In the genomic region with DNA sequence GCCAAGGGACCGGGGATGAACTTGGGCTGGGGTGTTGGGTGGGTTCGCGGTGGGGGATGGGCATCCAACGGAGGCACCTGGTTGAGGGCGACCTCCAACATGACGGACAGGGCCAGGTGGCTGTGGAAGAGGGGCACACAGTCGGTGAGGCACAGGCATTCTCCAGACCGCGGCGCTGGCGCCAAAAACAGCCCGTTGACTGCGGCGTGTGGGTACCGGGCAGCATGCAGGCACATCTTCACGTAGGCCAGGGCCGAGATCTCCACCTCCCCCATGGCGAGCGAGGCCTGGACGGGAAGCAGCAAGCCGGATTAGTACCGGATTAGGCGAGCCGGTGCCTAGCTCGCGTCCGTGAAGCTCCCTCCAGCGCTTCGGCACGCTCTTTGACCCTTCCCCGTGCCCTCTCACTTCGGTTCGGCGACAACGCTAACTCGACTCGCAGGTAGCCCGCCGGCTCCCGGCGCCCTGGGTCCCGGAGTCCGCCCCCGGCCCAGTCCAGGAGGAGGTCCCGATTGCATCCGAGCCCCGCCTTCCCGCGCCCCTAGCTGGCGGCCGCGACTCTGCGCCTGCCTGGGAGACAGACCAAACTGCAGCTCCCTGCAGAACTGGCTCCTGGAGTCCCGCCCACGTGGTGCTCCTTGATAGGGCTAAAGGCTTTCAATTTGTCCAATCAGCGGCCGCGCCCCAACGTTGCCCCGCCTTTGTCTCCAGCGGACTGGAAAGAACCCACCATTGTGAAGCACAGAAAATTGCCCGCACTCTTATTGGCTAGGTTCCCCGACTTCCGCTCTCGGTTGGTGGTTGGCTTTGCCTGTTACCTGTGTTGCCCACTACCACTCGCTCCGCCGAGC, we compare ENCODE assay signal across 8 cellular contexts. TPM values are rescaled to one million over a fixed set of nuclear protein-coding genes. Genes with fewer than 3 reads are reported as not detected.
DNase-seq lines count a peak whose midpoint lies in the region; ATAC-seq, FAIRE-seq and TF ChIP-seq lines count a peak whose summit lies in the region.

EMC9 (minus strand) TSS at position 562 of the 851 bp plus-strand sequence; CDS start at position 275, 287 bp downstream.

- 1% methylated on average over 47 of the region's 68 CpGs; no CpG with 5 or more reads in 1 of the 2 experiments for WGBS in H1 (ENCODE audit: extremely low coverage in 1 of 2, insufficient coverage in 1 of 2, insufficient read length in 1 of 2, insufficient replicate concordance in 2 of 2, low coverage in 1 of 2, low lambda C conversion rate in 2 of 2, missing lambda C conversion rate in 1 of 2), 2 experiments

- peak within 1 kb of the TSS; percentile 68; the same call in 1 of the 2 replicates for H2AK5ac ChIP-seq in H1 (ENCODE audit: low read depth, low read length)

- H2BK120ac ChIP-seq in H1 (replicated peaks; ENCODE audit: low read depth, low read length): no peak within 1 kb of the TSS

- peak; percentile 97 for DNase-seq in Caki2 (ENCODE audit: low read depth)
- peak; percentile 92 for DNase-seq in HTR-8/SVneo (ENCODE audit: insufficient read length, low spot score)
- peak; percentile 98 for DNase-seq in NOMO-1 treated with dmso at 0.1 percent for 144 hours (lab: John Stamatoyannopoulos, UW; ENCODE audit: unreplicated experiment)
- peak; percentile 97 to 98 (median 97) for DNase-seq in activated CD8-positive, alpha-beta memory T cell treated with anti-CD3 and anti-CD28 coated beads for 48 hours (ENCODE audit: low read depth in 2 of 3, low spot score in 2 of 3)
- DNase-seq in H1 (ENCODE audit: low read depth in 1 of 2, low spot score in 2 of 2): peak; percentile 98 to 100
- peak; percentile 89 to 97 for DNase-seq in memory B cell (ENCODE audit: low spot score in 2 of 2)
- DNase-seq in stimulated activated CD8-positive, alpha-beta memory T cell treated with anti-CD3 and anti-CD28 coated beads, Interleukin-12 subunit alpha, Interleukin-12 subunit beta, amount 100 ng/mL, for 24 hours (ENCODE audit: extremely low read depth): peak; percentile 98

- H3K9ac ChIP-seq in H1 (replicated peaks in 1 of 4; ENCODE audit: extremely low read depth in 1 of 4, low read depth in 3 of 4, low read length in 3 of 4): peak within 1 kb of the TSS; percentile 83 to 96 (median 92)

- H3K4ac ChIP-seq in H1 (replicated peaks; ENCODE audit: insufficient read length, low read depth, low read length): peak within 1 kb of the TSS; percentile 76

- H3K23ac ChIP-seq in H1 (ENCODE audit: insufficient read length): no peak within 1 kb of the TSS

- H3K27me3 ChIP-seq in H1 (replicated peaks in 1 of 4; ENCODE audit: control insufficient read depth in 3 of 4, extremely low read depth in 1 of 4, insufficient read depth in 3 of 4, low read length in 3 of 4): no peaks in the 10 kb centered on the region

- H3K23me2 ChIP-seq in H1 (ENCODE audit: low read depth, low read length): peaks cover 5% of the 10 kb centered on the region; the same call in 1 of the 2 replicates

- H3K4me3 ChIP-seq in H1 (ENCODE audit: extremely low read depth in 1 of 4, insufficient read depth in 2 of 4, low read depth in 3 of 4, low read length in 4 of 4): peak within 1 kb of the TSS; percentile 79 to 99 (median 94)

- peak within 1 kb of the TSS; percentile 87 for H3K4me3 Mint-ChIP-seq in memory B cell

- peak within 1 kb of the TSS; percentile 85 for H3K27ac Mint-ChIP-seq in memory B cell

- H2BK5ac ChIP-seq in H1 (ENCODE audit: low read depth, low read length): peak within 1 kb of the TSS; percentile 98

- no peak for TF ChIP-seq EP300 in H1 (IDR thresholded peaks at IDR 0.05; ENCODE audit: borderline replicate concordance in 1 of 2, low read depth in 2 of 2, low read length in 2 of 2)

- H3K4me1 ChIP-seq in H1 (replicated peaks in 1 of 4; ENCODE audit: control insufficient read depth in 3 of 4, insufficient read depth in 4 of 4, low read length in 3 of 4): peaks cover 4 to 13% (median 7%) of the 10 kb centered on the region in 4 experiments; a peak in 6 of 7 replicates

- H3K56ac ChIP-seq in H1 (replicated peaks; ENCODE audit: insufficient read length, low read depth, low read length): peak within 1 kb of the TSS; percentile 88

- TF ChIP-seq RAD21 in H1 (IDR thresholded peaks at IDR 0.05 in 1 of 2, conservative IDR thresholded peaks at IDR 0.05 in 1 of 2; ENCODE audit: low read depth in 2 of 2, low read length in 2 of 2): no peak

- peak within 1 kb of the TSS; percentile 94 for H4K5ac ChIP-seq in H1 (ENCODE audit: insufficient read length, low read depth, low read length)

- peak; percentile 81 to 84 for TF ChIP-seq POLR2A in H1 (IDR thresholded peaks at IDR 0.05; ENCODE audit: control extremely low read depth in 1 of 2, low read depth in 2 of 2, low read length in 2 of 2)

- peaks cover 8 to 33% (median 16%) of the 10 kb centered on the region in 4 experiments; a peak in 6 of 8 replicates for H3K36me3 ChIP-seq in H1 (ENCODE audit: control insufficient read depth in 2 of 4, insufficient read depth in 4 of 4, low read length in 3 of 4)

- in situ Hi-C loops in Caki2 (cut with HindIII; ENCODE audit: low pct_unique_long_range_greater_than_20kb, low sequenced_read_pairs): no loop called here

- H3K9me3 Mint-ChIP-seq in memory B cell: no peaks in the 10 kb centered on the region

- H3K36me3 Mint-ChIP-seq in memory B cell: peaks cover 31% of the 10 kb centered on the region

- H2BK20ac ChIP-seq in H1 (ENCODE audit: low read length): no peak within 1 kb of the TSS

- peaks cover 52% of the 10 kb centered on the region for H3K4me1 Mint-ChIP-seq in memory B cell

- peak within 1 kb of the TSS; percentile 85 for H4K8ac ChIP-seq in H1 (ENCODE audit: extremely low read depth, insufficient read depth, low read length)

- H3K4me2 ChIP-seq in H1 (ENCODE audit: insufficient read depth in 1 of 2, low read depth in 2 of 2, low read length in 2 of 2): peak within 1 kb of the TSS; percentile 53 to 90

- peak within 1 kb of the TSS; percentile 37; the same call in 1 of the 2 replicates for H2AFZ ChIP-seq in H1 (ENCODE audit: low read length)

- CTCF ChIA-PET in H1 (lab: Charles Lee; ENCODE audit: partially characterized antibody): interaction anchor here (0.9 to 2.8 kb wide), 5 partner anchors 9 to 241 kb away, joined by 3 to 10 read pairs (median 3); partner anchors contain the start of genes DCAF11 and NRL

- H2BK12ac ChIP-seq in H1 (ENCODE audit: low read depth, low read length): peak within 1 kb of the TSS; percentile 91

- H3K14ac ChIP-seq in H1 (ENCODE audit: insufficient read length): no peak within 1 kb of the TSS

- H3K79me2 ChIP-seq in H1 (ENCODE audit: control insufficient read depth in 1 of 2, insufficient read depth in 2 of 2, low read length in 2 of 2): peaks cover 0 to 20% of the 10 kb centered on the region in 2 experiments; a peak in 2 of 4 replicates

- peaks cover 7% of the 10 kb centered on the region; the same call in 1 of the 2 replicates for H3K79me1 ChIP-seq in H1 (ENCODE audit: low read depth, low read length)

- H3K9me3 ChIP-seq in H1 (ENCODE audit: insufficient read depth in 2 of 2, low read depth in 1 of 2, low read length in 1 of 2): no peaks in the 10 kb centered on the region

- H4K20me1 ChIP-seq in H1 (replicated peaks in 1 of 2; ENCODE audit: control insufficient read depth in 1 of 2, insufficient read depth in 2 of 2, low read length in 2 of 2): peaks cover 0 to 1% of the 10 kb centered on the region in 2 experiments

- no peak for FAIRE-seq in HTR-8/SVneo (lab: Jason Lieb, UNC)
- FAIRE-seq in H1 (lab: Jason Lieb, UNC): no peak

- H4K91ac ChIP-seq in H1 (replicated peaks; ENCODE audit: insufficient read length, low read length): peak within 1 kb of the TSS; percentile 96

- H3K27ac ChIP-seq in H1 (ENCODE audit: low read depth, low read length): peak within 1 kb of the TSS; percentile 92

- TF ChIP-seq CTCF in H1 (IDR thresholded peaks at IDR 0.05; ENCODE audit: control extremely low read depth in 1 of 3, insufficient read depth in 1 of 3, low read depth in 1 of 3, low read length in 3 of 3): peak; percentile 23 to 48 (median 26); a peak in 3 of 4 replicates

- POLR2A ChIA-PET in H1 (lab: Charles Lee; ENCODE audit: partially characterized antibody): interaction anchor here (0.7 to 10.5 kb wide), 22 partner anchors 9 to 290 kb away, joined by 3 to 118 read pairs (median 4); partner anchors contain the start of genes CARMIL3, CHMP4A, DCAF11 and FITM1

- peak within 1 kb of the TSS; percentile 89 for H2BK15ac ChIP-seq in H1 (ENCODE audit: low read length)

- H3K27me3 Mint-ChIP-seq in memory B cell: no peaks in the 10 kb centered on the region

- H3K18ac ChIP-seq in H1 (ENCODE audit: extremely low read depth, low read length): peak within 1 kb of the TSS; percentile 97

- ATAC-seq in GM21367 (IDR thresholded peaks at IDR 0.05; ENCODE audit: unreplicated experiment) (peak; percentile 66), memory B cell (ENCODE audit: low read depth) (peak; percentile 87)

TF ChIP-seq in H1, 55 proteins besides CTCF, POLR2A, EP300 and RAD21 (continues in another document):
- no peak; the same call in 1 of the 2 replicates for TF ChIP-seq CREB1 (IDR thresholded peaks at IDR 0.05)
- peak; percentile 36; the same call in 1 of the 2 replicates for TF ChIP-seq NRF1 (IDR thresholded peaks at IDR 0.05; ENCODE audit: low read depth, low read length)
- TF ChIP-seq SP2 (IDR thresholded peaks at IDR 0.05; ENCODE audit: low read length): peak; percentile 52; the same call in 1 of the 2 replicates
- TF ChIP-seq SAP30 (IDR thresholded peaks at IDR 0.05; ENCODE audit: insufficient read depth, insufficient replicate concordance, low read length): peak; percentile 96
- TF ChIP-seq, protein P1, sequence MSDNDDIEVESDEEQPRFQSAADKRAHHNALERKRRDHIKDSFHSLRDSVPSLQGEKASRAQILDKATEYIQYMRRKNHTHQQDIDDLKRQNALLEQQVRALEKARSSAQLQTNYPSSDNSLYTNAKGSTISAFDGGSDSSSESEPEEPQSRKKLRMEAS (IDR thresholded peaks at IDR 0.05): peak; percentile 52
- TF ChIP-seq NANOG (IDR thresholded peaks at IDR 0.05; ENCODE audit: insufficient read depth, low read depth, low read length, poor library complexity, severe bottlenecking): peak; percentile 31
- TF ChIP-seq KDM1A (IDR thresholded peaks at IDR 0.05; ENCODE audit: borderline replicate concordance, low read length): no peak
- peak; percentile 84 for TF ChIP-seq PHF8 (conservative IDR thresholded peaks at IDR 0.05; ENCODE audit: low read depth, low read length)
- TF ChIP-seq CEBPB (IDR thresholded peaks at IDR 0.05; ENCODE audit: low read depth, low read length): 0 out of 2 replicates have a peak, but pooled peaks have one; percentile 24

RNA-seq across cellular contexts. Expression of gene EMC9, which starts in this region (rescaled TPM):
- 12.8 and 23.0 TPM in 2 replicates for total RNA-seq in Caki2 (2014; rRNA removed; shearing (Covaris generic); ENCODE audit: low replicate concordance)
- total RNA-seq in H1 (2021; fragmentation: NEBNext Ultra II Directional; extraction: Animal tissue kit (Norgen Biotek cat#: 25700)): 36.9 and 38.4 TPM in 2 replicates
- 47.2 and 60.1 TPM in 2 replicates for polyA plus RNA-seq in H1 (2011; rRNA removed)
- polyA plus RNA-seq in H1 (2011; cell fraction: cytosol; rRNA removed): 42.1 TPM
- polyA plus RNA-seq in H1 (2011; cell fraction: nucleus; rRNA removed): 90.2 TPM
- polyA plus RNA-seq in H1 (2012, experiment 1 of 2): 34.6 to 55.3 TPM (median 47.6 TPM) in 4 replicates
- polyA plus RNA-seq in H1 (2012, experiment 2 of 2): 51.0 TPM
- 27.4 TPM for polyA plus RNA-seq in H1 (2013, experiment 1 of 2)
- polyA plus RNA-seq in H1 (2013, experiment 2 of 2): 24.6 TPM
- 17.0 and 18.8 TPM in 2 replicates for polyA minus RNA-seq in H1 (2011; rRNA and poly(A)+ RNA removed)
- 6.8 TPM for polyA minus RNA-seq in H1 (2011; cell fraction: cytosol; rRNA and poly(A)+ RNA removed)
- 30.6 TPM for polyA minus RNA-seq in H1 (2011; cell fraction: nucleus; rRNA and poly(A)+ RNA removed)

Comparison
In these comparisons a context has a peak if more than half of its experiments do, and no peak if none do; other contexts are left out.
1. Peak in every context shown above with its lines: DNase-seq, ATAC-seq, H3K4me3 ChIP-seq and H3K27ac ChIP-seq.